Comparison of ENCODE assay signal across 8 cellular contexts in the genomic region with DNA sequence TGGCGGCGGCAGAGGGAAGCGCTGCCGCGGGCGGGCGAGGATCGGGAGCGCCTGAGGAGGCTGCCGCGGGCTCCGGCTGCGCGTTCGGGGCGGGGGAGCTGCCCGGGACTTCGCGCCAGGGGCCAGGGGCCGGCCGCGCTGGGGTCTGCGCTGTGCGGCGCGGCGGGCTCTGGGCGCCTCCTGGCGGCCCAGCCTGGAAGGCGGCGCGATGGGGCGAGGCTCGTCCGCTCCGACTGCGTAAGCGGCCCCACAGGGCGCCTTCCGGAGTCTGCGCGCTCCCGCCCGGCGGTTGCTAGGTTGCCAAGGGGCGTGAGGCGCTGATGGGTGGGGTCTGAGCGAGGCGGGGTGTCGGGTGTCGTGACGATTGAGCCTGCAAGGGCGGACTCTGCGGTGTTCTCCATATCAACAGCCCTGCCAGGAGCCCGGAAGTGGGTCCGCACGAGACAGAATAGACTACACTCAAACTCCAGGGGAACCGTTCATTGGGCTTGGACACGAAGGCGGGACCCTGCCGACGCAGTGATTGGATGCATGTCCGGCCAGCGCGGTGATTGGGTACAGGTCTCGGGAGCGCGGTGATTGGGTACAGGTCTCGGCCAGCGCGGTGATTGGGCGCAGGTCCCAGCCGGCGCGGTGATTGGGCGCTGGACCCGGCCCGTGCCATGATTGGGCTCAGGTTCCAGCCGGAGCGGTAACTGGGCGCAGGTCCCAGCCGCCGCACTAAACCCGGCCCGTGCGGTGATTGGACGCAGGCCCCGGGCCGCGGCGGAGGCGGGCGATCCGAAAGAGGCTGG. TPM values are rescaled to one million over a fixed set of nuclear protein-coding genes. Genes with fewer than 3 reads are reported as not detected.
DNase-seq lines count a peak whose midpoint lies in the region; ATAC-seq, FAIRE-seq and TF ChIP-seq lines count a peak whose summit lies in the region.

Gene TEDC1, plus strand, starts transcription at position 675 of the 794 bp plus-strand sequence. CDS start 130 bp downstream, outside the sequence.

- H3K9me3 ChIP-seq in cardiac muscle cell (ENCODE audit: low read depth): no peaks in the 10 kb centered on the region
- no peaks in the 10 kb centered on the region for H3K9me3 ChIP-seq in parathyroid adenoma (ENCODE audit: control insufficient read depth, low read length)
- no peaks in the 10 kb centered on the region for H3K9me3 ChIP-seq in transverse colon

- peak within 1 kb of the TSS; percentile 93 to 98 for H3K27ac Mint-ChIP-seq in T-cell

- peaks cover 23 to 29% (median 25%) of the 10 kb centered on the region in 3 donors for H3K4me1 Mint-ChIP-seq in T-cell

- no peaks in the 10 kb centered on the region for H3K27me3 Mint-ChIP-seq in T-cell

- CTCF ChIA-PET in T-cell (lab: Charles Lee): interaction anchor here in 1 of 2 donors (0.6 to 3.7 kb wide), 5 partner anchors 9 to 190 kb away, joined by 3 to 74 read pairs (median 3); partner anchors contain the start of gene BRF1

- peaks cover 5% of the 10 kb centered on the region for H3K36me3 Mint-ChIP-seq in T-cell

- H3K27me3 ChIP-seq in cardiac muscle cell (no peaks in the 10 kb centered on the region), parathyroid adenoma (ENCODE audit: control insufficient read depth, insufficient read depth, low read length) (peaks cover 7% of the 10 kb centered on the region), transverse colon (peaks cover 16% of the 10 kb centered on the region)

- peak within 1 kb of the TSS; percentile 82 for H3K9ac ChIP-seq in parathyroid adenoma

- H2AFZ ChIP-seq in parathyroid adenoma: peak within 1 kb of the TSS; percentile 91

- H3K27ac ChIP-seq in adipose tissue (ENCODE audit: low read depth, low read length): peak within 1 kb of the TSS; percentile 23
- H3K27ac ChIP-seq in cardiac muscle cell: peak within 1 kb of the TSS; percentile 92
- peak within 1 kb of the TSS; percentile 97 for H3K27ac ChIP-seq in parathyroid adenoma
- peak within 1 kb of the TSS; percentile 98 to 99 (median 99) for H3K27ac ChIP-seq in transverse colon

- POLR2A ChIA-PET in T-cell (lab: Charles Lee): interaction anchor here (1.1 to 1.5 kb wide), 3 partner anchors 9 to 10 kb away, joined by 3 to 15 read pairs (median 3); no protein-coding TSS in a partner anchor

- WGBS in adipose tissue, 3 donors: 0 to 1% (median 0%) methylated on average over 81 to 94 of the region's 94 CpGs
- 0% methylated on average over 11 of the region's 94 CpGs; no CpG with 5 or more reads in 1 of the 2 donors for WGBS in transverse colon (ENCODE audit: low coverage in 1 of 2), 2 donors

- ATAC-seq in HG02852 (IDR thresholded peaks at IDR 0.05; ENCODE audit: unreplicated experiment) (peak; percentile 66), T-cell (replicated peaks in 1 of 4) (peak; percentile 72 to 74 (median 72))

- peak; percentile 98 for DNase-seq in GM12892 (ENCODE audit: insufficient read length)
- peak; percentile 99 for DNase-seq in NCI-H1436 treated with DMSO at 0.1 percent for 48 hours (lab: John Stamatoyannopoulos, UW)
- DNase-seq in T-cell: peak; percentile 94 to 100 (median 99)
- DNase-seq in cardiac muscle cell (ENCODE audit: low read depth in 1 of 2, low spot score in 1 of 2): peak; percentile 98 to 100
- peak; percentile 99 for DNase-seq in transverse colon

- H3K4me2 ChIP-seq in parathyroid adenoma (ENCODE audit: low read length): peak within 1 kb of the TSS; percentile 95

- intact Hi-C loops in transverse colon (cut with DNase I; ENCODE audit: low total_unique reads): loop anchor here (2.0 kb wide), 1 partner anchor 120 kb away; no protein-coding TSS in a partner anchor

- in situ Hi-C loops in transverse colon (cut with MboI; ENCODE audit: low pct_ligation_motif_present in 1 of 4, low pct_unique_long_range_greater_than_20kb in 1 of 4, low sequenced_read_pairs in 3 of 4): no loop called here

- TF ChIP-seq POLR2A in GM12892 (IDR thresholded peaks at IDR 0.05; ENCODE audit: low read depth, low read length) (peak; percentile 76), transverse colon (IDR thresholded peaks at IDR 0.05) (peak; percentile 75)

- FAIRE-seq in GM12892 (lab: Jason Lieb, UNC): peak; percentile 100

- TF ChIP-seq EP300 in transverse colon (IDR thresholded peaks at IDR 0.05; ENCODE audit: low read depth): no peak

- no peaks in the 10 kb centered on the region for H3K9me3 Mint-ChIP-seq in T-cell

- H3K4me1 ChIP-seq in cardiac muscle cell (ENCODE audit: low read depth) (peaks cover 18% of the 10 kb centered on the region), parathyroid adenoma (peaks cover 12% of the 10 kb centered on the region), transverse colon (peaks cover 14 to 55% (median 48%) of the 10 kb centered on the region in 4 donors)

- TF ChIP-seq CTCF in cardiac muscle cell (IDR thresholded peaks at IDR 0.05; ENCODE audit: low read depth, low read length) (peak; percentile 64), parathyroid adenoma (IDR thresholded peaks at IDR 0.05) (peak; percentile 71), transverse colon (IDR thresholded peaks at IDR 0.05) (peak; percentile 55 to 84 (median 75))

- H3K4me3 ChIP-seq in cardiac muscle cell (peak within 1 kb of the TSS; percentile 45), parathyroid adenoma (ENCODE audit: low read depth, low read length) (peak within 1 kb of the TSS; percentile 70), transverse colon (peak within 1 kb of the TSS; percentile 65 to 81 (median 76))

- no peaks in the 10 kb centered on the region for H3K79me2 ChIP-seq in parathyroid adenoma

- H3K4me3 Mint-ChIP-seq in T-cell: peak within 1 kb of the TSS; percentile 79 to 87 (median 84)

- H3K36me3 ChIP-seq in cardiac muscle cell (no peaks in the 10 kb centered on the region), parathyroid adenoma (ENCODE audit: control insufficient read depth, insufficient read depth, low read length) (no peaks in the 10 kb centered on the region), transverse colon (no peaks in the 10 kb centered on the region)

RNA-seq across cellular contexts. Expression of gene TEDC1, which starts in this region (rescaled TPM):
- polyA plus RNA-seq in GM12892 (2012; ENCODE audit: missing spikeins): 2.0 TPM
- total RNA-seq in T-cell (100 to 1,000 TPM in 1 of 5 donors, 10 to 100 TPM in 4; 32.8 to 186 (median 37.5) TPM), cardiac muscle cell (32.0 and 33.0 TPM in 2 replicates), transverse colon (10 to 100 TPM; 10.8 to 52.9 (median 29.5) TPM)
- polyA plus RNA-seq in adipose tissue (1 to 10 TPM; 4.6 to 8.1 (median 6.6) TPM), cardiac muscle cell (27.4 and 27.6 TPM in 2 replicates)

Comparison
In these comparisons a context has a peak if more than half of its experiments do, and no peak if none do; other contexts are left out.
1. Peak in every context shown above with its lines: DNase-seq, ATAC-seq, H3K4me3 ChIP-seq and H3K27ac ChIP-seq.
2. H3K27ac ChIP-seq: peak in every context shown above with its lines; median percentile 99 in transverse colon; 97 in parathyroid adenoma; 92 in cardiac muscle cell; 23 in adipose tissue.